34 cellular contexts compared by ENCODE assay signal in the genomic region with DNA sequence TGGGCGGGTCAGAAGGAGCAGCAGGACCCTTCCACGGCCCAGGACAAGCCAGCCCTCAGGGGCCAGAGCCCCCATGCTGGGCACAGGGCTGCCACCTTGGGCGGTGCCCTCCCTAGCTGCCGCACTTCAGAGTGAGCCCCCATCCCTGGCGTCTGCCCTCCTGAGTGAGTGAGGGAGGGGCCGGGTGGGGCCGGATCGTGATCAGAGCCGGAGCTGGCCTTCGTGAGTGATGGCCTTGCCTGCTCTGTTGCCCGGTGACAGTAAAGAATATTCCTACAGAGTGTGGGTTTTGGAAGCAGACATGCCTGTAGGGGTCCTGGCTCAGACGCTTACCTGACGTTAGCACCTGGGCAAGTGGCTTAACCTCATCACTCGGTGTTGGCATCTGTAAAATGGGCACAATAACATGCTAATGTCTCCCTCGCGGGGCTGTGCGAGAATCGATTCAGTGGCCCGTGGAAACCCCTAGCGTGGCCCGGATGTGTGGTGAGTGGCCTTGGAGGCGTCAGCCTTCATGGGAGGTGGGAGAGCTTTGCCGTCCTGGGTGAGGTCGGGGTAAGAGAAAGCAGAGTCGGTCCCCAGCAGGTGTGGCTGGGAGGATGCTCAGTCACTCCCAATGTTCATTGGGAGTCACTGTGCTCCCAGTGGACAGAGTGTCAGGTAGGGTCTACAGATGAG. TPM values are rescaled to one million over a fixed set of nuclear protein-coding genes. Genes with fewer than 3 reads are reported as not detected.
"Had no signal": no experiment of that assay in that cellular context is flagged by ENCODE, and none has a peak within 500 bp of the region (broad histone marks: within the 10 kb centered on the region; RNA-seq: fewer than 3 reads in every experiment).

No MANE protein-coding gene starts in this region.

- H3K4me3 ChIP-seq: coronary artery, dorsolateral prefrontal cortex, esophagus muscularis mucosa, gastrocnemius medialis, heart left ventricle had no signal

- ATAC-seq: activated CD8-positive, alpha-beta T cell treated with anti-CD3 and anti-CD28 coated beads for 36 hours; activated T-cell treated with anti-CD3 and anti-CD28 coated beads, Interleukin-2, amount 50 U/mL, for 4 hours; activated T-helper 17 cell treated with anti-CD3 and anti-CD28 coated beads, Interleukin-2, amount 50 U/mL, for 72 hours; gastrocnemius medialis; heart left ventricle; WTC11 had no signal

- FAIRE-seq: astrocyte, bronchial epithelial cell, TTC549 had no signal

- H3K4me1 ChIP-seq: esophagus muscularis mucosa, gastrocnemius medialis, heart left ventricle had no signal

- H3K27ac ChIP-seq: brain microvascular endothelial cell, coronary artery, dorsolateral prefrontal cortex, esophagus muscularis mucosa, foreskin keratinocyte, gastrocnemius medialis, heart left ventricle, VCaP had no signal

- H3K9me3 ChIP-seq: gastrocnemius medialis had no signal

- H3K36me3 Mint-ChIP-seq: activated naive CD8-positive, alpha-beta T cell had no signal

- H3K4me3 Mint-ChIP-seq: activated CD4-positive, alpha-beta T cell treated with anti-CD3 and anti-CD28 coated beads, Interleukin-2, amount 10 ng/mL, durations not matched to agents 7 days and 5 days; activated CD8-positive, alpha-beta T cell treated with anti-CD3 and anti-CD28 coated beads for 36 hours; activated naive CD8-positive, alpha-beta T cell; activated T-cell treated with anti-CD3 and anti-CD28 coated beads, Interleukin-2, amount 50 U/mL, for 4 hours; activated T-helper 17 cell treated with anti-CD3 and anti-CD28 coated beads, Interleukin-2, amount 50 U/mL, for 72 hours; central memory CD8-positive, alpha-beta T cell; dendritic cell treated with granulocyte-macrophage colony-stimulating factor and Interleukin-4, amounts not matched to agents 40 ng/mL and 50 ng/mL, for 4 days; endodermal cell; T-helper 1 cell treated with Interleukin-12 subunit alpha and Interleukin-12 subunit beta and Interleukin-4 antibody, amounts not matched to agents 30 μg/mL and 1 μg/mL, for 36 hours; WTC11 had no signal

- H3K36me3 ChIP-seq: brain microvascular endothelial cell, esophagus muscularis mucosa, gastrocnemius medialis, heart left ventricle had no signal

- H3K27ac Mint-ChIP-seq: activated CD4-positive, alpha-beta T cell treated with anti-CD3 and anti-CD28 coated beads, Interleukin-2, amount 10 ng/mL, durations not matched to agents 7 days and 5 days; activated CD8-positive, alpha-beta T cell treated with anti-CD3 and anti-CD28 coated beads for 36 hours; activated naive CD8-positive, alpha-beta T cell; activated T-helper 17 cell treated with anti-CD3 and anti-CD28 coated beads, Interleukin-2, amount 50 U/mL, for 72 hours; dendritic cell treated with granulocyte-macrophage colony-stimulating factor and Interleukin-4, amounts not matched to agents 40 ng/mL and 50 ng/mL, for 4 days; endodermal cell; T-helper 1 cell treated with Interleukin-12 subunit alpha and Interleukin-12 subunit beta and Interleukin-4 antibody, amounts not matched to agents 30 μg/mL and 1 μg/mL, for 36 hours; WTC11 had no signal

- H3K4me1 Mint-ChIP-seq: activated CD4-positive, alpha-beta T cell treated with anti-CD3 and anti-CD28 coated beads, Interleukin-2, amount 10 ng/mL, durations not matched to agents 7 days and 5 days; activated T-helper 17 cell treated with anti-CD3 and anti-CD28 coated beads, Interleukin-2, amount 50 U/mL, for 72 hours; central memory CD8-positive, alpha-beta T cell; WTC11 had no signal

- DNase-seq: activated CD4-positive, alpha-beta T cell treated with anti-CD3 and anti-CD28 coated beads for 1 hour; activated CD4-positive, alpha-beta T cell treated with anti-CD3 and anti-CD28 coated beads for 4 hours; activated CD4-positive, alpha-beta T cell treated with anti-CD3 and anti-CD28 coated beads, Interleukin-2, amount 10 ng/mL, durations not matched to agents 7 days and 5 days; activated CD4-positive, alpha-beta T cell treated with anti-CD3 and anti-CD28 coated beads, Interleukin-2, amount 50 U/mL, for 4 hours; activated CD8-positive, alpha-beta memory T cell treated with anti-CD3 and anti-CD28 coated beads for 24 hours; activated CD8-positive, alpha-beta T cell treated with anti-CD3 and anti-CD28 coated beads for 36 hours; activated effector memory CD4-positive, alpha-beta T cell treated with Interleukin-2 at 50 U/mL for 16 hours; activated gamma-delta T cell treated with Interleukin-2 at 50 U/mL for 16 hours; activated naive CD4-positive, alpha-beta T cell treated with anti-CD3 and anti-CD28 coated beads, Interleukin-2, amount 50 U/mL, for 16 hours; activated naive CD4-positive, alpha-beta T cell treated with Interleukin-2 at 50 U/mL for 16 hours; activated T-cell treated with anti-CD3 and anti-CD28 coated beads, Interleukin-2, amount 50 U/mL, for 4 hours; anterior cingulate cortex; dorsolateral prefrontal cortex; effector memory CD4-positive, alpha-beta T cell; endodermal cell; gastrocnemius medialis; glutamatergic neuron; T-helper 9 cell had no signal

- H3K9me3 Mint-ChIP-seq: activated T-helper 17 cell treated with anti-CD3 and anti-CD28 coated beads, Interleukin-2, amount 50 U/mL, for 72 hours; T-helper 1 cell treated with Interleukin-12 subunit alpha and Interleukin-12 subunit beta and Interleukin-4 antibody, amounts not matched to agents 30 μg/mL and 1 μg/mL, for 36 hours had no signal

RNA-seq across cellular contexts. Expression of gene JPH3, which starts 26.1 kb away (rescaled TPM):
- total RNA-seq: activated CD4-positive, alpha-beta T cell treated with anti-CD3 and anti-CD28 coated beads, Interleukin-2, amount 10 ng/mL, durations not matched to agents 7 days and 5 days; activated T-cell treated with anti-CD3 and anti-CD28 coated beads, Interleukin-2, amount 50 U/mL, for 4 hours; bronchial epithelial cell; foreskin keratinocyte; gastrocnemius medialis; T-helper 2 cell treated with Interferon-gamma antibody and Interleukin-4, amounts not matched to agents 100 ng/mL and 5 ng/mL, for 36 hours had no signal
- polyA plus RNA-seq: foreskin keratinocyte had no signal
